Comparison of ENCODE assay signal across 8 cellular contexts in the genomic region with DNA sequence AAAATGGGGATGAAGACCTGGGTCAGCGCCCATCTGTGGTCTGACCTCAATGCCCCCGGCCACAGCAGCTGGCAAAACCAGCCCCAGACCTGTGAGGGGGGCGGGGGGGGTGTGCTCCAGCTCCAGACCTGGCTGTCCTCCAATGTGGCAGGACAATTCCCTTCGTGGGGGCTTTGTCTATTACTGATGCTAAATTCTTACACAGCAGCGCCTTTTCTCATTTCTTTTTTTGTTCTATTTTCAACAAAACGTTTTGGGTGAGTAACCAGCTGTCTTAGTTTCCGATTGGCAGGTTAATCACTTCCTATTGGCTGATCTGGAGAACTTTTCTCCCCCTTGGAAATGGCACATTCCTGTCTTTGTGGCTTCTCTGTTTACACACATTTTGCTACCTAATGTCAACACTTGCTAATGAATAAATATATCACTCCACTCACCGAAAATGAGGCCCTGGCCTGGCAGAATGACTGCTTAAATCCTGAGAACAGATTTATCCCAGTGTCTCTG. TPM values are rescaled to one million over a fixed set of nuclear protein-coding genes. Genes with fewer than 3 reads are reported as not detected.
DNase-seq lines count a peak whose midpoint lies in the region; ATAC-seq and TF ChIP-seq lines count a peak whose summit lies in the region.

No MANE protein-coding gene starts in this region.

- H3K36me3 Mint-ChIP-seq in activated T-helper 2 cell treated with anti-CD3 and anti-CD28 coated beads, Interferon-gamma antibody, Interleukin-2, Interleukin-4, amounts not matched to agents 10 μg/mL and 5 μg/mL and 100 μg/mL, durations not matched to agents 14 hours and 24 hours and 36 hours (ENCODE audit: low read depth): peaks cover 82% of the 10 kb centered on the region

- H3K9me3 ChIP-seq in HUES6 (ENCODE audit: control insufficient read depth, insufficient read depth, low read depth, low read length) (no peaks in the 10 kb centered on the region), left lung (no peaks in the 10 kb centered on the region), aorta (ENCODE audit: control insufficient read depth, low read length) (no peaks in the 10 kb centered on the region)

- peak; percentile 15 for ATAC-seq in left lung
- ATAC-seq in aorta (ENCODE audit: low FRiP score): no peak
- no peak for ATAC-seq in HG02610 (IDR thresholded peaks at IDR 0.05; ENCODE audit: unreplicated experiment)
- ATAC-seq in HG03354 (IDR thresholded peaks at IDR 0.05; ENCODE audit: poor library complexity, severe bottlenecking, unreplicated experiment): no peak

- TF ChIP-seq CTCF in BJ (IDR thresholded peaks at IDR 0.05; ENCODE audit: insufficient read depth, low read depth, low read length): no peak
- TF ChIP-seq CTCF in left lung (IDR thresholded peaks at IDR 0.05): no peak

- no peaks in the 10 kb centered on the region for H3K27me3 Mint-ChIP-seq in activated T-helper 2 cell treated with anti-CD3 and anti-CD28 coated beads, Interferon-gamma antibody, Interleukin-2, Interleukin-4, amounts not matched to agents 10 μg/mL and 5 μg/mL and 100 μg/mL, durations not matched to agents 14 hours and 24 hours and 36 hours (ENCODE audit: low read depth)

- peak overlapping the region; percentile 90 for H3K4me3 ChIP-seq in BJ (ENCODE audit: low read depth, low read length)
- H3K4me3 ChIP-seq in HUES6 (ENCODE audit: low read depth, low read length): peak overlapping the region; percentile 78
- peak overlapping the region; percentile 85 to 89 for H3K4me3 ChIP-seq in left lung
- H3K4me3 ChIP-seq in aorta (ENCODE audit: low read length in 2 of 2): peak overlapping the region; percentile 65 to 99

- H3K27me3 ChIP-seq in BJ (ENCODE audit: control insufficient read depth, insufficient read depth, low read length): no peaks in the 10 kb centered on the region
- no peaks in the 10 kb centered on the region for H3K27me3 ChIP-seq in HUES6 (ENCODE audit: control insufficient read depth, insufficient read depth, low read length)
- no peaks in the 10 kb centered on the region for H3K27me3 ChIP-seq in left lung
- no peaks in the 10 kb centered on the region for H3K27me3 ChIP-seq in aorta (ENCODE audit: control insufficient read depth in 1 of 2, insufficient read depth in 2 of 2, low read length in 1 of 2)

- POLR2A ChIA-PET in BJ (lab: Charles Lee): interaction anchor here (0.5 kb wide), 1 partner anchor 541 kb away, joined by 4 read pairs; a partner anchor contains a TSS

- H3K9me3 Mint-ChIP-seq in activated T-helper 2 cell treated with anti-CD3 and anti-CD28 coated beads, Interferon-gamma antibody, Interleukin-2, Interleukin-4, amounts not matched to agents 10 μg/mL and 5 μg/mL and 100 μg/mL, durations not matched to agents 14 hours and 24 hours and 36 hours: no peaks in the 10 kb centered on the region

- H3K4me1 Mint-ChIP-seq in activated T-helper 2 cell treated with anti-CD3 and anti-CD28 coated beads, Interferon-gamma antibody, Interleukin-2, Interleukin-4, amounts not matched to agents 10 μg/mL and 5 μg/mL and 100 μg/mL, durations not matched to agents 14 hours and 24 hours and 36 hours (ENCODE audit: low read depth): peaks cover 65% of the 10 kb centered on the region

- H3K4me1 ChIP-seq in HUES6 (ENCODE audit: control insufficient read depth, insufficient read depth, low read length): peaks cover 63% of the 10 kb centered on the region
- H3K4me1 ChIP-seq in left lung: peaks cover 53 to 70% of the 10 kb centered on the region in 2 donors
- H3K4me1 ChIP-seq in aorta (ENCODE audit: control insufficient read depth in 1 of 2, insufficient read depth in 2 of 2, low read length in 2 of 2): peaks cover 2 to 6% of the 10 kb centered on the region in 2 donors

- peak overlapping the region; percentile 47 for H3K4me3 Mint-ChIP-seq in activated T-helper 2 cell treated with anti-CD3 and anti-CD28 coated beads, Interferon-gamma antibody, Interleukin-2, Interleukin-4, amounts not matched to agents 10 μg/mL and 5 μg/mL and 100 μg/mL, durations not matched to agents 14 hours and 24 hours and 36 hours (ENCODE audit: low read depth)

- WGBS in aorta, 2 donors: 6 to 8% methylated on average over 8 of the region's 8 CpGs

- DNase-seq in BJ (ENCODE audit: low read depth) (no peak), left lung (no peak), aorta (peak in 1 of 2 donors; percentile 71), Kasumi-1 (lab: John Stamatoyannopoulos, UW) (no peak)
- DNase-seq in activated T-helper 2 cell treated with anti-CD3 and anti-CD28 coated beads, Interferon-gamma antibody, Interleukin-2, Interleukin-4, amounts not matched to agents 10 μg/mL and 5 μg/mL and 100 μg/mL, durations not matched to agents 14 hours and 24 hours and 36 hours (ENCODE audit: low spot score): no peak

- H3K36me3 ChIP-seq in BJ (ENCODE audit: control insufficient read depth, insufficient read depth, low read length) (peaks cover 10% of the 10 kb centered on the region), HUES6 (ENCODE audit: control insufficient read depth, insufficient read depth, low read length) (peaks cover 70% of the 10 kb centered on the region), left lung (peaks cover 2 to 55% of the 10 kb centered on the region in 2 donors), aorta (ENCODE audit: control insufficient read depth in 1 of 2, insufficient read depth in 2 of 2, low read length in 1 of 2) (peaks cover 0 to 2% of the 10 kb centered on the region in 2 donors)

- CTCF ChIA-PET in BJ (lab: Yijun Ruan, JAX): interaction anchor here (0.6 to 1.0 kb wide), 4 partner anchors 9 to 235 kb away, joined by 3 to 4 read pairs (median 3); no protein-coding TSS in a partner anchor

- no peak overlapping the region for H3K9ac ChIP-seq in HUES6 (ENCODE audit: low read length)

- H3K27ac ChIP-seq in HUES6 (ENCODE audit: low read depth, low read length): no peak overlapping the region
- peak overlapping the region; percentile 72 to 97 for H3K27ac ChIP-seq in left lung
- peak overlapping the region; percentile 17 to 52 for H3K27ac ChIP-seq in aorta (ENCODE audit: low read depth in 1 of 2, low read length in 2 of 2)

- intact Hi-C loops in activated T-helper 2 cell treated with anti-CD3 and anti-CD28 coated beads, Interferon-gamma antibody, Interleukin-2, Interleukin-4, amounts not matched to agents 10 μg/mL and 5 μg/mL and 100 μg/mL, durations not matched to agents 14 hours and 24 hours and 36 hours (cut with micrococcal nuclease): loop anchor here (5.0 to 10.0 kb wide), 4 partner anchors 112 to 1338 kb away; a partner anchor contains a TSS
- intact Hi-C loops in left lung (cut with DNase I) (loop anchor here in 1 of 2 donors (10.0 kb wide), 2 partner anchors 162 to 262 kb away; no protein-coding TSS in a partner anchor), aorta (cut with DNase I) (loop anchor here (2.0 to 10.0 kb wide), 2 partner anchors 272 kb away; no protein-coding TSS in a partner anchor)

- H3K27ac Mint-ChIP-seq in activated T-helper 2 cell treated with anti-CD3 and anti-CD28 coated beads, Interferon-gamma antibody, Interleukin-2, Interleukin-4, amounts not matched to agents 10 μg/mL and 5 μg/mL and 100 μg/mL, durations not matched to agents 14 hours and 24 hours and 36 hours: no peak overlapping the region

RNA-seq across cellular contexts. Expression of a gene that starts 4.4 kb away (rescaled TPM):
- 21.0 and 24.2 TPM in 2 replicates for polyA plus RNA-seq in BJ (2011; rRNA removed)
- polyA minus RNA-seq in BJ (2011; rRNA and poly(A)+ RNA removed): 38.7 and 56.0 TPM in 2 replicates
- total RNA-seq in activated T-helper 2 cell treated with anti-CD3 and anti-CD28 coated beads, Interferon-gamma antibody, Interleukin-2, Interleukin-4, amounts not matched to agents 10 μg/mL and 5 μg/mL and 100 μg/mL, durations not matched to agents 14 hours and 24 hours and 36 hours: 21.1 and 22.4 TPM in 2 replicates
- total RNA-seq in left lung: 10 to 100 TPM; 43.3 to 46.3 TPM
- 10 to 100 TPM; 55.4 to 98.8 TPM for total RNA-seq in aorta
- polyA plus RNA-seq in aorta: 10 to 100 TPM; 27.3 to 32.9 TPM
